Comparison of ENCODE assay signal across 8 cellular contexts in genomic region chr9:19230356-19231125, GRCh38. TPM values are rescaled to one million over a fixed set of nuclear protein-coding genes. Genes with fewer than 3 reads are reported as not detected.
DNase-seq lines count a peak whose midpoint lies in the region; ATAC-seq lines count a peak whose summit lies in the region.

TSS of gene DENND4C (plus strand) at chr9:19230693. CDS start at chr9:19276175, 45,482 bp downstream.

- DNase-seq in AG20443 (ENCODE audit: low spot score), result peak; percentile 92
- DNase-seq in NCI-H345 (lab: John Stamatoyannopoulos, UW), result peak; percentile 90
- peak; percentile 71 for DNase-seq in activated CD4-positive, alpha-beta T cell treated with anti-CD3 and anti-CD28 coated beads for 1 hour
- DNase-seq in cerebellum (ENCODE audit: low spot score), result peak; percentile 93
- DNase-seq in kidney glomerular epithelial cell (lab: John Stamatoyannopoulos, UW), result peak; percentile 87
- DNase-seq in stimulated activated CD4-positive, alpha-beta T cell treated with anti-CD3 and anti-CD28 coated beads, Interleukin-1b, Interleukin-23, amount 100 ng/mL, for 1 hour (ENCODE audit: low read depth in 2 of 2), result peak; percentile 42 to 48

- ATAC-seq in GM18909 (IDR thresholded peaks at IDR 0.05; ENCODE audit: poor library complexity, unreplicated experiment) (peak; percentile 80), HG03159 (IDR thresholded peaks at IDR 0.05; ENCODE audit: unreplicated experiment) (peak; percentile 74)

RNA-seq across cellular contexts. Expression of gene DENND4C, which starts in this region (rescaled TPM):
- total RNA-seq in cerebellum, result 91.4 TPM

Comparison
In these comparisons a context has a peak if more than half of its experiments do, and no peak if none do; other contexts are left out.
1. Peak in every context shown above with its lines: DNase-seq and ATAC-seq.